ENCODE assay signal across 20 cellular contexts in genomic region chr12:42128327-42128726, GRCh38. TPM values are rescaled to one million over a fixed set of nuclear protein-coding genes. Genes with fewer than 3 reads are reported as not detected.
DNase-seq lines count a peak whose midpoint lies in the region; ATAC-seq, FAIRE-seq and TF ChIP-seq lines count a peak whose summit lies in the region.
"Had no signal": no experiment of that assay in that cellular context is flagged by ENCODE, and none has a peak within 500 bp of the region (broad histone marks: within the 10 kb centered on the region; RNA-seq: fewer than 3 reads in every experiment).

No MANE protein-coding gene starts in this region.

- H3K9me3 ChIP-seq in HEK293 (ENCODE audit: control insufficient read depth, insufficient read depth, low read depth, low read length) (no peaks in the 10 kb centered on the region), GM12878 (replicated peaks; ENCODE audit: control insufficient read depth, insufficient read depth, low read length) (no peaks in the 10 kb centered on the region)
- H3K9me3 ChIP-seq: lower lobe of right lung, prostate gland had no signal

- RAD21 ChIA-PET in GM12878 (lab: Charles Lee; ENCODE audit: unreplicated experiment), result interaction anchor here (0.7 to 3.3 kb wide), 5 partner anchors 13 to 244 kb away, joined by 3 to 9 read pairs (median 3); no protein-coding TSS in a partner anchor

- SMC1A ChIA-PET in GM12878 (lab: Charles Lee; ENCODE audit: uncharacterized antibody, unreplicated experiment), result interaction anchor here (0.6 to 2.0 kb wide), 13 partner anchors 9 to 244 kb away, joined by 3 to 10 read pairs (median 3); no protein-coding TSS in a partner anchor

- DNase-seq in DMS53 treated with DMSO at 0.1 percent for 48 hours (lab: John Stamatoyannopoulos, UW; ENCODE audit: unreplicated experiment) (peak; percentile 27), GM12878 (ENCODE audit: low read depth, low spot score) (no peak), left colon (no peak), osteocyte (ENCODE audit: extremely low spot score, unreplicated experiment) (no peak), glutamatergic neuron (no peak), RWPE1 (ENCODE audit: low spot score) (no peak)
- DNase-seq: activated CD4-positive, alpha-beta T cell treated with anti-CD3 and anti-CD28 coated beads, Interleukin-2, amount 10 ng/mL, durations not matched to agents 7 days and 5 days; DMS 273 treated with DMSO at 0.1 percent for 48 hours; effector memory CD4-positive, alpha-beta T cell; foreskin melanocyte; lower lobe of right lung; natural killer cell; NCI-H1105 treated with DMSO at 0.1 percent for 48 hours; NCI-H2171 treated with DMSO at 0.1 percent for 48 hours; NK-92 treated with Interleukin-12 subunit alpha and Interleukin-12 subunit beta, amount 100 ng/mL, for 24 hours; T-helper 9 cell had no signal

- H3K27me3 ChIP-seq in GM12878 (replicated peaks in 1 of 2; ENCODE audit: control insufficient read depth in 2 of 2, insufficient read depth in 2 of 2, low read length in 1 of 2), result no peaks in the 10 kb centered on the region

- no peak for FAIRE-seq in GM12878 (lab: Jason Lieb, UNC)
- FAIRE-seq: H1 had no signal

- no peaks in the 10 kb centered on the region for H3K9me3 Mint-ChIP-seq in osteocyte (ENCODE audit: unreplicated experiment)
- H3K9me3 Mint-ChIP-seq in glutamatergic neuron (ENCODE audit: unreplicated experiment), result no peaks in the 10 kb centered on the region
- H3K9me3 Mint-ChIP-seq: activated CD4-positive, alpha-beta T cell treated with anti-CD3 and anti-CD28 coated beads, Interleukin-2, amount 10 ng/mL, durations not matched to agents 7 days and 5 days; natural killer cell had no signal

- H3K79me2 ChIP-seq in GM12878 (ENCODE audit: control insufficient read depth, insufficient read depth, low read length), result peaks cover 12% of the 10 kb centered on the region

- H3K27ac Mint-ChIP-seq in osteocyte (ENCODE audit: unreplicated experiment), result no peak overlapping the region
- no peak overlapping the region for H3K27ac Mint-ChIP-seq in glutamatergic neuron (ENCODE audit: unreplicated experiment)
- H3K27ac Mint-ChIP-seq: activated CD4-positive, alpha-beta T cell treated with anti-CD3 and anti-CD28 coated beads, Interleukin-2, amount 10 ng/mL, durations not matched to agents 7 days and 5 days; activated naive CD8-positive, alpha-beta T cell; natural killer cell had no signal

- ATAC-seq in GM12878, result peak; percentile 47
- ATAC-seq in left colon, result peak; percentile 40
- ATAC-seq: lower lobe of right lung, natural killer cell had no signal

- in situ Hi-C loops in GM12878 (cut with MboI), result no loop called here

- no peak overlapping the region for H3K4me2 ChIP-seq in GM12878 (ENCODE audit: control insufficient read depth, insufficient read depth)

- no peak overlapping the region for H2AFZ ChIP-seq in GM12878 (ENCODE audit: control insufficient read depth, low read depth, low read length)

- no peaks in the 10 kb centered on the region for H3K27me3 Mint-ChIP-seq in osteocyte (ENCODE audit: unreplicated experiment)
- peaks cover 1% of the 10 kb centered on the region for H3K27me3 Mint-ChIP-seq in glutamatergic neuron (ENCODE audit: unreplicated experiment)
- H3K27me3 Mint-ChIP-seq: activated CD4-positive, alpha-beta T cell treated with anti-CD3 and anti-CD28 coated beads, Interleukin-2, amount 10 ng/mL, durations not matched to agents 7 days and 5 days; activated naive CD8-positive, alpha-beta T cell had no signal

- H3K4me3 ChIP-seq in HEK293 (ENCODE audit: low read depth, low read length) (no peak overlapping the region), GM12878 (no peak overlapping the region)
- H3K4me3 ChIP-seq: lower lobe of right lung, prostate gland had no signal

- H3K36me3 Mint-ChIP-seq in osteocyte (ENCODE audit: unreplicated experiment), result no peaks in the 10 kb centered on the region
- H3K36me3 Mint-ChIP-seq in glutamatergic neuron (ENCODE audit: unreplicated experiment), result no peaks in the 10 kb centered on the region
- H3K36me3 Mint-ChIP-seq: natural killer cell had no signal

- no peak for TF ChIP-seq RAD21 in GM12878 (IDR thresholded peaks at IDR 0.05; ENCODE audit: insufficient read depth, low read depth, low read length)

- no TSS peak for BruUV-seq in GM12878 (replicated peaks; lab: Mats Ljungman, UMichigan)

- POLR2A ChIA-PET in HEK293 (lab: Yijun Ruan, JAX) (no interaction called here), GM12878 (lab: Charles Lee) (no interaction called here), RWPE1 (lab: Yijun Ruan, JAX; ENCODE audit: low non-redundant PET) (no interaction called here)

- H3K4me1 Mint-ChIP-seq in osteocyte (ENCODE audit: unreplicated experiment) (peaks cover 23% of the 10 kb centered on the region), glutamatergic neuron (ENCODE audit: low read depth, unreplicated experiment) (no peaks in the 10 kb centered on the region)

- H3K4me1 ChIP-seq in HEK293 (ENCODE audit: control insufficient read depth, insufficient read depth, low read length) (peaks cover 14% of the 10 kb centered on the region), GM12878 (ENCODE audit: control insufficient read depth, insufficient read depth, low read length) (no peaks in the 10 kb centered on the region)

- no peak for TF ChIP-seq CTCF in HEK293 (tag by site-specific recombination; IDR thresholded peaks at IDR 0.05)
- no peak for TF ChIP-seq CTCF in GM12878 (IDR thresholded peaks at IDR 0.05 in 2 of 3, conservative IDR thresholded peaks at IDR 0.05 in 1 of 3; ENCODE audit: control insufficient read depth in 2 of 3, extremely low read depth in 1 of 3, insufficient read depth in 1 of 3, low read depth in 3 of 3, low read length in 3 of 3)
- no peak for TF ChIP-seq CTCF in osteocyte (IDR thresholded peaks at IDR 0.05)
- no peak for TF ChIP-seq CTCF in glutamatergic neuron (IDR thresholded peaks at IDR 0.05; ENCODE audit: partially characterized antibody, unreplicated experiment)
- no peak for TF ChIP-seq CTCF in RWPE1 (conservative IDR thresholded peaks at IDR 0.05; ENCODE audit: low read depth)

- 65% methylated on average over 3 of the region's 3 CpGs for WGBS in GM12878 (ENCODE audit: insufficient coverage, insufficient replicate concordance, low lambda C conversion rate, missing lambda C conversion rate)

- intact Hi-C loops in GM12878 (cut with micrococcal nuclease; ENCODE audit: unreplicated experiment) (loop anchor here (2.0 kb wide), 1 partner anchor 204 kb away; no protein-coding TSS in a partner anchor), left colon (cut with DNase I, micrococcal nuclease) (loop anchor here in 1 of 2 donors (5.0 kb wide), 1 partner anchor 204 kb away; no protein-coding TSS in a partner anchor)

- no peak overlapping the region for H3K4me3 Mint-ChIP-seq in osteocyte (ENCODE audit: unreplicated experiment)
- no peak overlapping the region for H3K4me3 Mint-ChIP-seq in glutamatergic neuron (ENCODE audit: unreplicated experiment)
- H3K4me3 Mint-ChIP-seq: activated CD4-positive, alpha-beta T cell treated with anti-CD3 and anti-CD28 coated beads, Interleukin-2, amount 10 ng/mL, durations not matched to agents 7 days and 5 days; activated naive CD8-positive, alpha-beta T cell; natural killer cell had no signal

- no peak overlapping the region for H3K27ac ChIP-seq in HEK293 (ENCODE audit: extremely low read depth, low read depth, low read length)
- no peak overlapping the region for H3K27ac ChIP-seq in GM12878 (ENCODE audit: control insufficient read depth, insufficient read depth)
- H3K27ac ChIP-seq in RWPE1, result no peak overlapping the region
- H3K27ac ChIP-seq: lower lobe of right lung, prostate gland had no signal

- no peak for TF ChIP-seq POLR2A in GM12878 (IDR thresholded peaks at IDR 0.05; ENCODE audit: low read depth, low read length)

- no peaks in the 10 kb centered on the region for H4K20me1 ChIP-seq in GM12878 (ENCODE audit: control insufficient read depth, insufficient read depth)

- CTCF ChIA-PET in HEK293 (lab: Yijun Ruan, JAX) (interaction anchor here (0.7 to 2.6 kb wide), 5 partner anchors 9 to 387 kb away, joined by 3 to 15 read pairs (median 4); no protein-coding TSS in a partner anchor), GM12878 (lab: Yijun Ruan, JAX) (interaction anchor here (0.8 to 1.9 kb wide), 7 partner anchors 9 to 244 kb away, joined by 3 to 11 read pairs (median 4); no protein-coding TSS in a partner anchor), RWPE1 (lab: Yijun Ruan, JAX) (interaction anchor here (1.3 to 1.8 kb wide), 2 partner anchors 204 to 243 kb away, joined by 6 read pairs; no protein-coding TSS in a partner anchor)

- TF ChIP-seq EP300 in GM12878 (IDR thresholded peaks at IDR 0.05; ENCODE audit: borderline replicate concordance in 1 of 2, control insufficient read depth in 1 of 2, low read depth in 2 of 2, low read length in 2 of 2), result no peak

- H3K9ac ChIP-seq in GM12878 (ENCODE audit: control insufficient read depth, insufficient read depth, low read length), result no peak overlapping the region

- H3K36me3 ChIP-seq in HEK293 (ENCODE audit: control insufficient read depth in 2 of 2, insufficient read depth in 1 of 2, low read length in 2 of 2) (no peaks in the 10 kb centered on the region; a peak in 1 of 3 replicates), GM12878 (ENCODE audit: control insufficient read depth in 2 of 2, insufficient read depth in 2 of 2, low read length in 1 of 2) (no peaks in the 10 kb centered on the region)
- H3K36me3 ChIP-seq: lower lobe of right lung, prostate gland had no signal

TF ChIP-seq in HEK293, 187 proteins besides CTCF, POLR2A, EP300 and RAD21 (continues in another document):
- no peak for TF ChIP-seq ZNF16 (tag by site-specific recombination; IDR thresholded peaks at IDR 0.05; ENCODE audit: low read depth)

RNA-seq across cellular contexts. Expression of gene GXYLT1, which starts 16.3 kb away (rescaled TPM):
- total RNA-seq in GM12878 (2013; cell fraction: nucleolus; rRNA removed), result 17.6 and 18.4 TPM in 2 replicates
- total RNA-seq in GM12878 (2014; rRNA removed), result 7.9 and 8.5 TPM in 2 replicates
- 7.1 and 7.8 TPM in 2 replicates for total RNA-seq in GM12878 (2014; rRNA removed; fragmentation: Illumina TruSeq; extraction: Trizol)
- 8.7 and 9.4 TPM in 2 replicates for total RNA-seq in GM12878 (2021)
- 2.5 TPM for polyA plus RNA-seq in GM12878 (2011; ENCODE audit: low read depth)
- polyA plus RNA-seq in GM12878 (2011; rRNA removed), result 10.3 and 18.3 TPM in 2 replicates
- polyA plus RNA-seq in GM12878 (2011; cell fraction: cytosol; rRNA removed), result 3.5 and 3.6 TPM in 2 replicates
- polyA plus RNA-seq in GM12878 (2011; cell fraction: nucleus; rRNA removed), result 4.6 and 5.5 TPM in 2 replicates
- 4.1 and 4.8 TPM in 2 replicates for polyA plus RNA-seq in GM12878 (2012)
- 10.2 and 17.7 TPM in 2 replicates for polyA plus RNA-seq in GM12878 (2014; fragmentation: Illumina TruSeq; extraction: Trizol)
- 1 to 10 TPM; 2.3 to 2.4 TPM for polyA plus RNA-seq in GM12878 (2014; fragmentation: Nextera tagmentation; extraction: Ambion mirVana)
- polyA plus RNA-seq in GM12878 (2014; rRNA removed), result 6.3 and 7.0 TPM in 2 replicates
- 10 to 100 TPM; 12.7 to 14.9 TPM for polyA plus RNA-seq in GM12878 (2016; fragmentation: Nextera tagmentation; extraction: Ambion mirVana)
- polyA minus RNA-seq in GM12878 (2011; rRNA and poly(A)+ RNA removed), result 5.5 and 8.9 TPM in 2 replicates
- 4.7 and 5.4 TPM in 2 replicates for polyA minus RNA-seq in GM12878 (2011; cell fraction: cytosol; rRNA and poly(A)+ RNA removed)
- polyA minus RNA-seq in GM12878 (2011; cell fraction: nucleus; rRNA and poly(A)+ RNA removed), result 4.7 and 7.4 TPM in 2 replicates
- 1 to 10 TPM; 8.5 to 9.3 TPM for total RNA-seq in left colon
- 8.5 and 9.9 TPM in 2 replicates for total RNA-seq in osteocyte
- total RNA-seq in glutamatergic neuron (ENCODE audit: unreplicated experiment), result 3.4 TPM
